Comparison of ENCODE assay signal across 18 cellular contexts in genomic region chr5:173392172-173392571, GRCh38.
DNase-seq lines count a peak whose midpoint lies in the region; ATAC-seq and TF ChIP-seq lines count a peak whose summit lies in the region.
"Had no signal": no experiment of that assay in that cellular context is flagged by ENCODE, and none has a peak within 500 bp of the region (broad histone marks: within the 10 kb centered on the region; RNA-seq: fewer than 3 reads in every experiment).

No MANE protein-coding gene starts in this region.

- CTCF ChIA-PET in HEK293 (lab: Yijun Ruan, JAX) = no interaction called here

- H3K4me1 ChIP-seq in HEK293 (ENCODE audit: control insufficient read depth, insufficient read depth, low read length) = no peaks in the 10 kb centered on the region
- no peaks in the 10 kb centered on the region for H3K4me1 ChIP-seq in Karpas-422 (ENCODE audit: low read length)
- H3K4me1 ChIP-seq: BE2C had no signal

- H3K79me2 ChIP-seq in Karpas-422 (ENCODE audit: low read length) = no peaks in the 10 kb centered on the region

- H3K9me3 ChIP-seq in HEK293 (ENCODE audit: control insufficient read depth, insufficient read depth, low read depth, low read length) (no peaks in the 10 kb centered on the region), Karpas-422 (ENCODE audit: low read length) (no peaks in the 10 kb centered on the region)

- no peak for ATAC-seq in GM19455 (IDR thresholded peaks at IDR 0.05; ENCODE audit: unreplicated experiment)

- POLR2A ChIA-PET in HEK293 (lab: Yijun Ruan, JAX) = no interaction called here

- H3K4me3 ChIP-seq in HEK293 (ENCODE audit: low read depth, low read length) (no peak overlapping the region), Karpas-422 (ENCODE audit: low read length) (no peak overlapping the region)
- H3K4me3 ChIP-seq: BLaER1 had no signal

- H3K27me3 ChIP-seq in Karpas-422 (ENCODE audit: low read length) = no peaks in the 10 kb centered on the region
- H3K27me3 ChIP-seq: BLaER1 had no signal

- H3K4me2 ChIP-seq in Karpas-422 (ENCODE audit: low read depth, low read length, poor library complexity, severe bottlenecking) = no peak overlapping the region
- H3K4me2 ChIP-seq: BLaER1 had no signal

- no peak for TF ChIP-seq CTCF in HEK293 (tag by site-specific recombination; IDR thresholded peaks at IDR 0.05)

- DNase-seq in Karpas-422 (peak; percentile 25), islet precursor cell (peak; percentile 19), GM19238 (ENCODE audit: insufficient read length, low spot score) (no peak), midbrain (lab: John Stamatoyannopoulos, UW) (no peak)
- DNase-seq: 8988T; ACHN; BE2C; C1 segment of cervical spinal cord; Calu3; CD4-positive, alpha-beta memory T cell; CD4-positive, CD25-positive, alpha-beta regulatory T cell; CD8-positive, alpha-beta memory T cell; COR-L47; DMS79 treated with DMSO at 0.1 percent for 48 hours; GF-D8 had no signal

- H3K27ac ChIP-seq in HEK293 (ENCODE audit: extremely low read depth, low read depth, low read length) (no peak overlapping the region), Karpas-422 (ENCODE audit: low read length) (no peak overlapping the region)
- H3K27ac ChIP-seq: BLaER1 had no signal

- H4K20me1 ChIP-seq in Karpas-422 (ENCODE audit: insufficient read depth, low read depth, low read length) = no peaks in the 10 kb centered on the region
- H4K20me1 ChIP-seq: BLaER1 had no signal

- no peaks in the 10 kb centered on the region for H3K36me3 ChIP-seq in HEK293 (ENCODE audit: control insufficient read depth in 2 of 2, insufficient read depth in 1 of 2, low read length in 2 of 2)
- no peaks in the 10 kb centered on the region for H3K36me3 ChIP-seq in Karpas-422 (ENCODE audit: insufficient read depth, low read length)
- H3K36me3 ChIP-seq: BE2C, BLaER1 had no signal

- no peak overlapping the region for H2AFZ ChIP-seq in Karpas-422 (ENCODE audit: low read length)

- H3K9ac ChIP-seq in Karpas-422 (ENCODE audit: low read length) = no peak overlapping the region
- H3K9ac ChIP-seq: BLaER1 had no signal

- no peaks in the 10 kb centered on the region for H3K9me2 ChIP-seq in Karpas-422 (replicated peaks; ENCODE audit: insufficient read depth, low read length)

TF ChIP-seq in HEK293, 187 proteins besides CTCF, POLR2A, EP300 and RAD21:
- TF ChIP-seq ZNF513 (tag by site-specific recombination; IDR thresholded peaks at IDR 0.05) (no peak), ZNF585B (tag by site-specific recombination; IDR thresholded peaks at IDR 0.05) (no peak), GLIS2 (tag by site-specific recombination; IDR thresholded peaks at IDR 0.05) (no peak), ZNF175 (tag by site-specific recombination; IDR thresholded peaks at IDR 0.05) (no peak), ZNF48 (tag by site-specific recombination; IDR thresholded peaks at IDR 0.05) (no peak), SETDB1 (IDR thresholded peaks at IDR 0.05; ENCODE audit: insufficient read length, low read length) (peak; percentile 20)

Comparison
In these comparisons a context has a peak if more than half of its experiments do, and no peak if none do; other contexts are left out.
1. DNase-seq: peak in Karpas-422 (single experiment) and islet precursor cell (single experiment); none in GM19238 (single experiment) and midbrain (single experiment).